In the genomic region with DNA sequence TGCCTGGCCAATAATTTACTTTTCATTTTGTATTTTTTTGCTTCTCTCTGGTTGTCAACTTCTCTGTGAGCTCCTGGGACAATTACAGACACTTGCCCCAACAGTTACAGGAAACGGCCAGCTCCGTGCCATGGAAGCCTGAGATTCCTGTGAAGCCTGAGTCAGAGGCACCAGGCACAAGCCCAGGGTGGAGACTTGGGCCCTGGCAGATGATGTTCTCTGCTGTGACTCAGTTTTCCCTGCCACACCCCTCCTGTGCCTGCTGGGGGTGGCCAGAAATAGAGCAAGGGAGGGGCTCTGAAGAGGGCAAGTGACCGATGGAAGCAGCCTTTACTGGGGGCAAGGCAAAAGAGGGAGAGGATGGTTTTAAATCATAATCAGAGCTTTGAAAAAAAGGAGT, we compare ENCODE assay signal across 10 cellular contexts. TPM values are rescaled to one million over a fixed set of nuclear protein-coding genes. Genes with fewer than 3 reads are reported as not detected.
DNase-seq lines count a peak whose midpoint lies in the region; ATAC-seq and TF ChIP-seq lines count a peak whose summit lies in the region.
"Had no signal": no experiment of that assay in that cellular context is flagged by ENCODE, and none has a peak within 500 bp of the region (broad histone marks: within the 10 kb centered on the region; RNA-seq: fewer than 3 reads in every experiment).

No MANE protein-coding gene starts in this region.

- peak; percentile 94 for DNase-seq in AG10803 (ENCODE audit: low read depth)
- peak; percentile 60 for DNase-seq in RKO (ENCODE audit: low spot score)
- DNase-seq in fibroblast of the aortic adventitia (ENCODE audit: low read depth) = peak; percentile 90
- no peak for DNase-seq in progenitor cell of endocrine pancreas (ENCODE audit: low spot score, unreplicated experiment)
- no peak for DNase-seq in NCI-H1048 (lab: John Stamatoyannopoulos, UW)
- DNase-seq: NCI-H1092, T-helper 9 cell had no signal

- H3K27me3 Mint-ChIP-seq in progenitor cell of endocrine pancreas = no peaks in the 10 kb centered on the region

- no peak for ATAC-seq in HG03520 (IDR thresholded peaks at IDR 0.05; ENCODE audit: unreplicated experiment)
- ATAC-seq in HG03460 (IDR thresholded peaks at IDR 0.05; ENCODE audit: unreplicated experiment) = no peak
- ATAC-seq in HG02973 (IDR thresholded peaks at IDR 0.05; ENCODE audit: unreplicated experiment) = no peak

- no peak overlapping the region for H3K4me3 Mint-ChIP-seq in progenitor cell of endocrine pancreas (ENCODE audit: low read depth)

- H3K27ac Mint-ChIP-seq in progenitor cell of endocrine pancreas = peak overlapping the region; percentile 20

- H3K36me3 Mint-ChIP-seq in progenitor cell of endocrine pancreas (ENCODE audit: insufficient read depth) = peaks cover 6% of the 10 kb centered on the region

- H3K4me3 ChIP-seq in AG10803 (ENCODE audit: low read length) = no peak overlapping the region
- H3K4me3 ChIP-seq in fibroblast of the aortic adventitia (ENCODE audit: low read depth, low read length) = no peak overlapping the region

- H3K9me3 Mint-ChIP-seq in progenitor cell of endocrine pancreas (ENCODE audit: low read depth) = no peaks in the 10 kb centered on the region

- TF ChIP-seq CTCF in AG10803 (conservative IDR thresholded peaks at IDR 0.05; ENCODE audit: low read length) (no peak), fibroblast of the aortic adventitia (IDR thresholded peaks at IDR 0.05; ENCODE audit: insufficient read depth, low read length) (no peak), progenitor cell of endocrine pancreas (IDR thresholded peaks at IDR 0.05; ENCODE audit: unreplicated experiment) (no peak)

- H3K4me1 Mint-ChIP-seq in progenitor cell of endocrine pancreas (ENCODE audit: low read depth) = no peaks in the 10 kb centered on the region

RNA-seq across cellular contexts. Expression of a gene that starts 4.9 kb away (rescaled TPM):
- total RNA-seq in fibroblast of the aortic adventitia (ENCODE audit: low replicate concordance) (1.5 and 3.5 TPM in 2 replicates), progenitor cell of endocrine pancreas (0.40 and 0.89 TPM in 2 replicates)

RNA-seq across cellular contexts. Expression of a gene that starts 13.7 kb away (rescaled TPM):
- total RNA-seq in fibroblast of the aortic adventitia (ENCODE audit: low replicate concordance) = 44.4 and 113 TPM in 2 replicates
- 77.3 and 85.9 TPM in 2 replicates for total RNA-seq in progenitor cell of endocrine pancreas

RNA-seq across cellular contexts. Expression of a gene that starts 20.8 kb away (rescaled TPM):
- 28.6 and 34.1 TPM in 2 replicates for total RNA-seq in fibroblast of the aortic adventitia (ENCODE audit: low replicate concordance)
- 77.5 and 82.4 TPM in 2 replicates for total RNA-seq in progenitor cell of endocrine pancreas

Comparison
In these comparisons a context has a peak if more than half of its experiments do, and no peak if none do; other contexts are left out.
1. DNase-seq: peak in AG10803 (single experiment), RKO (single experiment) and fibroblast of the aortic adventitia (single experiment); none in progenitor cell of endocrine pancreas (single experiment) and NCI-H1048 (single experiment).